ENCODE assay signal across 28 cellular contexts in genomic region chr10:24235471-24235870, GRCh38. TPM values are rescaled to one million over a fixed set of nuclear protein-coding genes. Genes with fewer than 3 reads are reported as not detected.
A peak's percentile ranks its signal among the peaks of the same experiment; 100 is the strongest.
DNase-seq lines count a peak whose midpoint lies in the region; ATAC-seq and TF ChIP-seq lines count a peak whose summit lies in the region.
"Had no signal": no experiment of that assay in that cellular context is flagged by ENCODE, and none has a peak within 500 bp of the region (broad histone marks: within the 10 kb centered on the region; RNA-seq: fewer than 3 reads in every experiment).

No MANE protein-coding gene starts in this region.

- peaks cover 27% of the 10 kb centered on the region for H3K4me1 ChIP-seq in cardiac muscle cell (ENCODE audit: low read depth)
- peaks cover 6% of the 10 kb centered on the region for H3K4me1 ChIP-seq in right cardiac atrium (ENCODE audit: control insufficient read depth, insufficient read depth, low read length)
- H3K4me1 ChIP-seq in hepatocyte (ENCODE audit: insufficient read depth), result peaks cover 32% of the 10 kb centered on the region
- peaks cover 7 to 18% of the 10 kb centered on the region in 2 experiments for H3K4me1 ChIP-seq in trophoblast cell (ENCODE audit: control insufficient read depth in 1 of 2, insufficient read depth in 2 of 2, low read length in 2 of 2)
- H3K4me1 ChIP-seq: BLaER1 treated with 17β-estradiol and CSF1 and Interleukin-3, amounts not matched to agents 10 nM and 100 nM; SJSA1 had no signal

- DNase-seq in cardiac muscle cell (ENCODE audit: low read depth in 1 of 2, low spot score in 1 of 2) (no peak), right cardiac atrium (no peak), hepatocyte (ENCODE audit: low spot score) (peak; percentile 12), trophoblast cell (peak in 1 of 2 donors; percentile 61), coronary artery (ENCODE audit: low spot score) (no peak), immature natural killer cell (no peak), NCI-H345 treated with DMSO at 0.1 percent for 48 hours (lab: John Stamatoyannopoulos, UW; ENCODE audit: unreplicated experiment) (no peak)
- no peak for DNase-seq in NK-92 treated with Interleukin-12 subunit alpha and Interleukin-12 subunit beta, amount 100 ng/mL, for 24 hours (lab: John Stamatoyannopoulos, UW)
- DNase-seq: CD4-positive, alpha-beta memory T cell; COR-L47; GDM1; HCEC 1CT; NCI-H1048; NCI-H1417; NCI-H1694; NCI-H2081; NCI-H2171; NCI-H446 treated with DMSO at 0.1 percent for 48 hours; NCI-H526; NCI-H82; Right ventricle myocardium superior; RPMI8226 had no signal

- no peaks in the 10 kb centered on the region for H4K20me1 ChIP-seq in hepatocyte (ENCODE audit: insufficient read depth, poor library complexity, severe bottlenecking)
- H4K20me1 ChIP-seq: BLaER1 treated with 17β-estradiol and CSF1 and Interleukin-3, amounts not matched to agents 10 nM and 100 nM had no signal

- H3K27ac Mint-ChIP-seq in immature natural killer cell, result no peak overlapping the region
- H3K27ac Mint-ChIP-seq: CD4-positive, alpha-beta memory T cell; GM23338 had no signal

- intact Hi-C loops in right cardiac atrium (cut with DNase I), result no loop called here

- TF ChIP-seq CTCF in cardiac muscle cell (IDR thresholded peaks at IDR 0.05; ENCODE audit: low read depth, low read length) (no peak), hepatocyte (IDR thresholded peaks at IDR 0.05; ENCODE audit: poor library complexity) (no peak), coronary artery (IDR thresholded peaks at IDR 0.05) (no peak)

- peaks cover 3 to 8% (median 4%) of the 10 kb centered on the region in 3 donors for H3K27me3 Mint-ChIP-seq in immature natural killer cell (ENCODE audit: low read depth in 3 of 3)
- H3K27me3 Mint-ChIP-seq: IgD-negative memory B cell had no signal

- H4K91ac ChIP-seq in trophoblast cell (ENCODE audit: low read depth, low read length), result no peak overlapping the region

- H2AFZ ChIP-seq in hepatocyte (no peak overlapping the region), trophoblast cell (ENCODE audit: insufficient read depth, low read length, poor library complexity) (no peak overlapping the region)
- H2AFZ ChIP-seq: GM23338 had no signal

- no peaks in the 10 kb centered on the region for H3K4me1 Mint-ChIP-seq in immature natural killer cell
- H3K4me1 Mint-ChIP-seq: CD4-positive, alpha-beta memory T cell; IgD-negative memory B cell had no signal

- no peak overlapping the region for H4K12ac ChIP-seq in trophoblast cell (ENCODE audit: low read depth, low read length)

- H3K9me3 Mint-ChIP-seq in immature natural killer cell, result peaks cover 0 to 4% (median 0%) of the 10 kb centered on the region in 6 donors
- H3K9me3 Mint-ChIP-seq: GM23338 had no signal

- no peak overlapping the region for H3K4me3 ChIP-seq in cardiac muscle cell
- H3K4me3 ChIP-seq in right cardiac atrium (ENCODE audit: low read length), result no peak overlapping the region
- no peak overlapping the region for H3K4me3 ChIP-seq in hepatocyte
- no peak overlapping the region for H3K4me3 ChIP-seq in trophoblast cell (ENCODE audit: low read depth, low read length)
- H3K4me3 ChIP-seq in coronary artery, result no peak overlapping the region
- H3K4me3 ChIP-seq: BLaER1 treated with 17β-estradiol and CSF1 and Interleukin-3, amounts not matched to agents 10 nM and 100 nM; GM12878; GM23338; SJSA1 had no signal

- H3K36me3 ChIP-seq in cardiac muscle cell, result no peaks in the 10 kb centered on the region
- no peaks in the 10 kb centered on the region for H3K36me3 ChIP-seq in hepatocyte (replicated peaks; ENCODE audit: insufficient read depth, low read depth)
- H3K36me3 ChIP-seq in trophoblast cell (ENCODE audit: control insufficient read depth in 1 of 2, insufficient read depth in 2 of 2, low read length in 2 of 2), result peaks cover 0 to 3% of the 10 kb centered on the region in 2 experiments
- H3K36me3 ChIP-seq: BLaER1 treated with 17β-estradiol and CSF1 and Interleukin-3, amounts not matched to agents 10 nM and 100 nM; SJSA1 had no signal

- peaks cover 31% of the 10 kb centered on the region for H3K79me1 ChIP-seq in trophoblast cell (ENCODE audit: low read length)

- H3K14ac ChIP-seq in trophoblast cell (ENCODE audit: low read length), result no peak overlapping the region

- H3K4ac ChIP-seq in trophoblast cell (ENCODE audit: low read depth, low read length), result no peak overlapping the region

- H2BK120ac ChIP-seq in trophoblast cell (ENCODE audit: insufficient read depth, low read length, poor library complexity), result no peak overlapping the region

- no peak overlapping the region for H2BK12ac ChIP-seq in trophoblast cell (ENCODE audit: low read length)

- 69% methylated on average over 7 of the region's 7 CpGs for WGBS in right cardiac atrium
- 21% methylated on average over 7 of the region's 7 CpGs for WGBS in hepatocyte (ENCODE audit: low lambda C conversion rate, missing lambda C conversion rate)
- no CpG with 5 or more reads among the region's 7 CpGs for WGBS in trophoblast cell (ENCODE audit: extremely low coverage, insufficient coverage, insufficient read length)

- H3K27me3 ChIP-seq in cardiac muscle cell (no peaks in the 10 kb centered on the region), right cardiac atrium (ENCODE audit: control insufficient read depth, insufficient read depth) (no peaks in the 10 kb centered on the region), hepatocyte (no peaks in the 10 kb centered on the region), trophoblast cell (ENCODE audit: insufficient read depth, low read length) (no peaks in the 10 kb centered on the region)
- H3K27me3 ChIP-seq: BLaER1 treated with 17β-estradiol and CSF1 and Interleukin-3, amounts not matched to agents 10 nM and 100 nM; SJSA1 had no signal

- H3K79me2 ChIP-seq in hepatocyte (peaks cover 36% of the 10 kb centered on the region), trophoblast cell (ENCODE audit: control insufficient read depth, insufficient read depth, low read length, poor library complexity) (peaks cover 6% of the 10 kb centered on the region)

- H2BK5ac ChIP-seq in trophoblast cell (ENCODE audit: low read depth, low read length, poor library complexity), result no peak overlapping the region

- no peak overlapping the region for H3K23ac ChIP-seq in trophoblast cell (ENCODE audit: low read length)

- H2AK5ac ChIP-seq in trophoblast cell (ENCODE audit: low read length), result no peak overlapping the region

- ATAC-seq in right cardiac atrium, result no peak
- ATAC-seq: GM12878, GM23338 had no signal

- no peaks in the 10 kb centered on the region for H3K9me2 ChIP-seq in hepatocyte (replicated peaks; ENCODE audit: insufficient read depth)

- H3K9ac ChIP-seq in trophoblast cell (ENCODE audit: low read length), result no peak overlapping the region
- H3K9ac ChIP-seq: BLaER1 treated with 17β-estradiol and CSF1 and Interleukin-3, amounts not matched to agents 10 nM and 100 nM; KMS-11 had no signal

- H3K27ac ChIP-seq in cardiac muscle cell, result peak overlapping the region; percentile 40
- H3K27ac ChIP-seq in right cardiac atrium (ENCODE audit: low read length), result no peak overlapping the region
- peak overlapping the region; percentile 17 for H3K27ac ChIP-seq in hepatocyte
- peak overlapping the region; percentile 92 for H3K27ac ChIP-seq in trophoblast cell (ENCODE audit: low read depth, low read length)
- H3K27ac ChIP-seq in coronary artery, result no peak overlapping the region
- H3K27ac ChIP-seq: BLaER1 treated with 17β-estradiol and CSF1 and Interleukin-3, amounts not matched to agents 10 nM and 100 nM; KMS-11; SJSA1 had no signal

- H3K4me2 ChIP-seq in hepatocyte (peak overlapping the region; percentile 73), trophoblast cell (ENCODE audit: low read length) (peak overlapping the region; percentile 36)
- H3K4me2 ChIP-seq: BLaER1 treated with 17β-estradiol and CSF1 and Interleukin-3, amounts not matched to agents 10 nM and 100 nM; GM23338; KMS-11 had no signal

- no peak overlapping the region for H3K18ac ChIP-seq in trophoblast cell (ENCODE audit: low read length)

- no peak overlapping the region for H3K4me3 Mint-ChIP-seq in immature natural killer cell
- H3K4me3 Mint-ChIP-seq: CD4-positive, alpha-beta memory T cell; GM23338; IgD-negative memory B cell had no signal

- H4K8ac ChIP-seq in trophoblast cell (ENCODE audit: low read depth, low read length), result no peak overlapping the region

- H3K9me3 ChIP-seq in cardiac muscle cell (ENCODE audit: low read depth), result no peaks in the 10 kb centered on the region
- no peaks in the 10 kb centered on the region for H3K9me3 ChIP-seq in right cardiac atrium (ENCODE audit: control insufficient read depth, low read length)
- no peaks in the 10 kb centered on the region for H3K9me3 ChIP-seq in hepatocyte (ENCODE audit: low read depth)
- no peaks in the 10 kb centered on the region for H3K9me3 ChIP-seq in trophoblast cell (ENCODE audit: insufficient read depth, low read depth, low read length)
- H3K9me3 ChIP-seq: BLaER1 treated with 17β-estradiol and CSF1 and Interleukin-3, amounts not matched to agents 10 nM and 100 nM; SJSA1 had no signal

- no peaks in the 10 kb centered on the region for H3K36me3 Mint-ChIP-seq in immature natural killer cell
- H3K36me3 Mint-ChIP-seq: CD4-positive, alpha-beta memory T cell; IgD-negative memory B cell had no signal

RNA-seq across cellular contexts. Expression of gene KIAA1217, which starts 26.5 kb away (rescaled TPM):
- total RNA-seq in cardiac muscle cell (9.8 and 23.1 TPM in 2 replicates), right cardiac atrium (10 to 100 TPM; 27.1 to 43.6 (median 31.5) TPM), hepatocyte (20.1 and 33.2 TPM in 2 replicates)
- polyA plus RNA-seq in cardiac muscle cell (8.9 and 13.3 TPM in 2 replicates), right cardiac atrium (14.6 TPM), hepatocyte (31.6 and 36.7 TPM in 2 replicates), immature natural killer cell (not detected)
- 125 TPM in 2 replicates for polyA plus RNA-seq in trophoblast cell (2013)
- polyA plus RNA-seq: IgD-negative memory B cell had no signal

Comparison
In these comparisons a context has a peak if more than half of its experiments do, and no peak if none do; other contexts are left out.
1. H3K27ac ChIP-seq: peak in cardiac muscle cell (single experiment), hepatocyte (single experiment) and trophoblast cell (single experiment); none in right cardiac atrium (single experiment) and coronary artery (0 of 2).